8 cellular contexts compared by ENCODE assay signal in genomic region chr21:25457411-25457810, GRCh38.
A peak's percentile ranks its signal among the peaks of the same experiment; 100 is the strongest.
DNase-seq lines count a peak whose midpoint lies in the region; ATAC-seq and TF ChIP-seq lines count a peak whose summit lies in the region.

No MANE protein-coding gene starts in this region.

- H3K9me3 Mint-ChIP-seq in activated CD4-positive, alpha-beta T cell treated with anti-CD3 and anti-CD28 coated beads for 36 hours (ENCODE audit: low read depth): peaks cover 10% of the 10 kb centered on the region
- H3K9me3 Mint-ChIP-seq in GM23338: no peaks in the 10 kb centered on the region

- H3K4me1 Mint-ChIP-seq in activated CD4-positive, alpha-beta T cell treated with anti-CD3 and anti-CD28 coated beads for 36 hours: peaks cover 83% of the 10 kb centered on the region
- no peaks in the 10 kb centered on the region for H3K4me1 Mint-ChIP-seq in GM23338

- H2AFZ ChIP-seq in GM23338: no peak overlapping the region

- CTCF ChIA-PET in activated CD4-positive, alpha-beta T cell treated with anti-CD3 and anti-CD28 coated beads for 36 hours (lab: Charles Lee): interaction anchor here (0.6 to 2.3 kb wide), 3 partner anchors 30 to 36 kb away, joined by 3 to 6 read pairs (median 4); no protein-coding TSS in a partner anchor

- no peaks in the 10 kb centered on the region; the same call in 1 of the 2 replicates for H3K9me2 ChIP-seq in GM23338 (ENCODE audit: insufficient read depth)

- peak; percentile 46 for ATAC-seq in activated CD4-positive, alpha-beta T cell treated with anti-CD3 and anti-CD28 coated beads for 36 hours
- ATAC-seq in HG02678 (IDR thresholded peaks at IDR 0.05; ENCODE audit: unreplicated experiment): peak; percentile 62
- ATAC-seq in stimulated activated naive CD8-positive, alpha-beta T cell treated with anti-CD3 and anti-CD28 coated beads, Interleukin-15, Interleukin-2, amounts not matched to agents 100 U/mL and 50 U/mL, for 24 hours: peak; percentile 48
- ATAC-seq in GM23338: no peak

- H3K27me3 ChIP-seq in GM23338 (ENCODE audit: insufficient read depth): no peaks in the 10 kb centered on the region

- H3K36me3 Mint-ChIP-seq in activated CD4-positive, alpha-beta T cell treated with anti-CD3 and anti-CD28 coated beads for 36 hours (ENCODE audit: low read depth): peaks cover 30% of the 10 kb centered on the region
- H3K36me3 Mint-ChIP-seq in GM23338 (ENCODE audit: low read depth): no peaks in the 10 kb centered on the region

- POLR2A ChIA-PET in activated CD4-positive, alpha-beta T cell treated with anti-CD3 and anti-CD28 coated beads for 36 hours (lab: Charles Lee): interaction anchor here (0.5 to 3.1 kb wide), 5 partner anchors 33 to 116 kb away, joined by 3 to 30 read pairs (median 15); no protein-coding TSS in a partner anchor

- peak overlapping the region; percentile 67 for H3K4me3 Mint-ChIP-seq in activated CD4-positive, alpha-beta T cell treated with anti-CD3 and anti-CD28 coated beads for 36 hours
- H3K4me3 Mint-ChIP-seq in GM23338: no peak overlapping the region

- intact Hi-C loops in activated CD4-positive, alpha-beta T cell treated with anti-CD3 and anti-CD28 coated beads for 36 hours (cut with DNase I, micrococcal nuclease): loop anchor here (1.0 to 10.0 kb wide), 12 partner anchors 29 to 1117 kb away; partner anchors contain the start of genes ATP5PF (in 1 of the 2), CYYR1 (in 1 of the 2) and GABPA (in 1 of the 2)

- no peaks in the 10 kb centered on the region for H3K4me1 ChIP-seq in GM23338 (ENCODE audit: insufficient read depth)

- DNase-seq in activated CD4-positive, alpha-beta T cell treated with anti-CD3 and anti-CD28 coated beads for 36 hours: no peak
- DNase-seq in activated CD4-positive, alpha-beta T cell treated with anti-CD3 and anti-CD28 coated beads for 1 hour: no peak
- DNase-seq in NOMO-1 treated with dmso at 0.1 percent for 144 hours (lab: John Stamatoyannopoulos, UW; ENCODE audit: unreplicated experiment) (peak; percentile 51), dermis microvascular lymphatic vessel endothelial cell (ENCODE audit: low read depth in 2 of 2) (peak; percentile 5 to 17), GM23338 (ENCODE audit: low spot score) (no peak), NCI-H69 (lab: John Stamatoyannopoulos, UW) (no peak)
- DNase-seq in stimulated activated naive CD8-positive, alpha-beta T cell treated with anti-CD3 and anti-CD28 coated beads, Interleukin-15, Interleukin-2, amounts not matched to agents 100 U/mL and 50 U/mL, for 24 hours: no peak

- H3F3A ChIP-seq in GM23338 (replicated peaks; ENCODE audit: low read depth): no peaks in the 10 kb centered on the region

- H3K79me2 ChIP-seq in GM23338 (replicated peaks; ENCODE audit: insufficient read depth): no peaks in the 10 kb centered on the region

- H3K27ac Mint-ChIP-seq in activated CD4-positive, alpha-beta T cell treated with anti-CD3 and anti-CD28 coated beads for 36 hours: peak overlapping the region; percentile 89
- H3K27ac Mint-ChIP-seq in GM23338: no peak overlapping the region

- no peaks in the 10 kb centered on the region for H3K27me3 Mint-ChIP-seq in activated CD4-positive, alpha-beta T cell treated with anti-CD3 and anti-CD28 coated beads for 36 hours
- H3K27me3 Mint-ChIP-seq in GM23338 (ENCODE audit: insufficient read depth, low read depth, poor library complexity): no peaks in the 10 kb centered on the region

- H3K36me3 ChIP-seq in GM23338 (ENCODE audit: insufficient read depth): no peaks in the 10 kb centered on the region

- no peak overlapping the region for H3K4me3 ChIP-seq in GM23338

- H3K4me2 ChIP-seq in GM23338: no peak overlapping the region

- no peak overlapping the region for H3K27ac ChIP-seq in GM23338 (ENCODE audit: low read depth)

- H4K20me1 ChIP-seq in GM23338 (replicated peaks; ENCODE audit: insufficient read depth): no peaks in the 10 kb centered on the region

- TF ChIP-seq CTCF in GM23338 (conservative IDR thresholded peaks at IDR 0.05; ENCODE audit: low read depth in 2 of 2): no peak

TF ChIP-seq in GM23338, 12 proteins besides CTCF, POLR2A, EP300 and RAD21:
- TF ChIP-seq ZNF114 (CRISPR knock-in tag; IDR thresholded peaks at IDR 0.05): no peak
- no peak for TF ChIP-seq EZH2 (IDR thresholded peaks at IDR 0.05; ENCODE audit: low read depth, unreplicated experiment)
- no peak for TF ChIP-seq CREB1 (CRISPR knock-in tag; IDR thresholded peaks at IDR 0.05; ENCODE audit: low read depth)

Comparison
In these comparisons a context has a peak if more than half of its experiments do, and no peak if none do; other contexts are left out.
1. DNase-seq: peak in NOMO-1 treated with dmso at 0.1 percent for 144 hours (single experiment) and dermis microvascular lymphatic vessel endothelial cell (2 of 2); none in activated CD4-positive, alpha-beta T cell treated with anti-CD3 and anti-CD28 coated beads for 36 hours (single experiment), activated CD4-positive, alpha-beta T cell treated with anti-CD3 and anti-CD28 coated beads for 1 hour (single experiment), stimulated activated naive CD8-positive, alpha-beta T cell treated with anti-CD3 and anti-CD28 coated beads, Interleukin-15, Interleukin-2, amounts not matched to agents 100 U/mL and 50 U/mL, for 24 hours (single experiment), GM23338 (single experiment) and NCI-H69 (single experiment).